ENCODE assay signal across 24 cellular contexts in genomic region chr21:17690078-17690494, GRCh38.
DNase-seq lines count a peak whose midpoint lies in the region; ATAC-seq, FAIRE-seq and TF ChIP-seq lines count a peak whose summit lies in the region.
"Had no signal": no experiment of that assay in that cellular context is flagged by ENCODE, and none has a peak within 500 bp of the region (broad histone marks: within the 10 kb centered on the region; RNA-seq: fewer than 3 reads in every experiment).

No MANE protein-coding gene starts in this region.

- H3K4me3 Mint-ChIP-seq in activated naive CD4-positive, alpha-beta T cell treated with anti-CD3 and anti-CD28 coated beads for 36 hours, result no peak overlapping the region
- no peak overlapping the region for H3K4me3 Mint-ChIP-seq in activated T-cell treated with anti-CD3 and anti-CD28 coated beads, Interleukin-2, amount 50 U/mL, for 72 hours
- H3K4me3 Mint-ChIP-seq: activated CD4-positive, alpha-beta T cell treated with anti-CD3 and anti-CD28 coated beads, Interleukin-2, amount 10 ng/mL, durations not matched to agents 7 days and 5 days; H9 had no signal

- H3K27me3 Mint-ChIP-seq in activated naive CD4-positive, alpha-beta T cell treated with anti-CD3 and anti-CD28 coated beads for 36 hours (ENCODE audit: low read depth), result peaks cover 2% of the 10 kb centered on the region
- H3K27me3 Mint-ChIP-seq in activated T-cell treated with anti-CD3 and anti-CD28 coated beads, Interleukin-2, amount 50 U/mL, for 72 hours (ENCODE audit: low read depth), result no peaks in the 10 kb centered on the region
- H3K27me3 Mint-ChIP-seq: activated CD4-positive, alpha-beta T cell treated with anti-CD3 and anti-CD28 coated beads, Interleukin-2, amount 10 ng/mL, durations not matched to agents 7 days and 5 days had no signal

- no peaks in the 10 kb centered on the region for H3K36me3 ChIP-seq in bronchial epithelial cell (ENCODE audit: control insufficient read depth, insufficient read depth, low read length)
- H3K36me3 ChIP-seq: BE2C, upper lobe of left lung had no signal

- H3K9me3 Mint-ChIP-seq in activated naive CD4-positive, alpha-beta T cell treated with anti-CD3 and anti-CD28 coated beads, Interleukin-2, amount 50 U/mL, for 72 hours, result peaks cover 0 to 14% of the 10 kb centered on the region in 2 donors
- peaks cover 13% of the 10 kb centered on the region for H3K9me3 Mint-ChIP-seq in activated naive CD4-positive, alpha-beta T cell treated with anti-CD3 and anti-CD28 coated beads for 36 hours
- peaks cover 5 to 9% of the 10 kb centered on the region in 2 donors for H3K9me3 Mint-ChIP-seq in activated T-cell treated with anti-CD3 and anti-CD28 coated beads, Interleukin-2, amount 50 U/mL, for 72 hours

- FAIRE-seq in bronchial epithelial cell (lab: Jason Lieb, UNC), result no peak
- FAIRE-seq: A549, small intestine had no signal

- H3K27ac Mint-ChIP-seq in activated naive CD4-positive, alpha-beta T cell treated with anti-CD3 and anti-CD28 coated beads, Interleukin-2, amount 50 U/mL, for 72 hours, result peak overlapping the region; percentile 39 to 43
- no peak overlapping the region for H3K27ac Mint-ChIP-seq in activated naive CD4-positive, alpha-beta T cell treated with anti-CD3 and anti-CD28 coated beads for 36 hours
- no peak overlapping the region for H3K27ac Mint-ChIP-seq in activated T-cell treated with anti-CD3 and anti-CD28 coated beads, Interleukin-2, amount 50 U/mL, for 72 hours
- H3K27ac Mint-ChIP-seq: activated CD4-positive, alpha-beta T cell treated with anti-CD3 and anti-CD28 coated beads, Interleukin-2, amount 10 ng/mL, durations not matched to agents 7 days and 5 days had no signal

- TF ChIP-seq CTCF in bronchial epithelial cell (IDR thresholded peaks at IDR 0.05; ENCODE audit: insufficient read depth, low read length, severe bottlenecking), result no peak

- peaks cover 32% of the 10 kb centered on the region for H3K4me1 Mint-ChIP-seq in activated naive CD4-positive, alpha-beta T cell treated with anti-CD3 and anti-CD28 coated beads for 36 hours (ENCODE audit: low read depth)
- H3K4me1 Mint-ChIP-seq in activated T-cell treated with anti-CD3 and anti-CD28 coated beads, Interleukin-2, amount 50 U/mL, for 72 hours (ENCODE audit: low read depth), result peaks cover 8% of the 10 kb centered on the region

- no peak overlapping the region for H3K4me3 ChIP-seq in bronchial epithelial cell (ENCODE audit: low read depth, low read length)
- H3K4me3 ChIP-seq: A549, upper lobe of left lung had no signal

- H3K36me3 Mint-ChIP-seq in activated naive CD4-positive, alpha-beta T cell treated with anti-CD3 and anti-CD28 coated beads, Interleukin-2, amount 50 U/mL, for 72 hours, result peaks cover 6 to 9% of the 10 kb centered on the region in 2 donors
- H3K36me3 Mint-ChIP-seq in activated naive CD4-positive, alpha-beta T cell treated with anti-CD3 and anti-CD28 coated beads for 36 hours (ENCODE audit: low read depth), result peaks cover 2% of the 10 kb centered on the region
- peaks cover 0 to 6% of the 10 kb centered on the region in 2 donors for H3K36me3 Mint-ChIP-seq in activated T-cell treated with anti-CD3 and anti-CD28 coated beads, Interleukin-2, amount 50 U/mL, for 72 hours (ENCODE audit: insufficient read depth in 2 of 2)

- no peak for DNase-seq in activated naive CD4-positive, alpha-beta T cell treated with anti-CD3 and anti-CD28 coated beads, Interleukin-2, amount 50 U/mL, for 72 hours (ENCODE audit: low spot score in 2 of 2)
- DNase-seq in activated naive CD4-positive, alpha-beta T cell treated with anti-CD3 and anti-CD28 coated beads for 36 hours, result no peak
- peak; percentile 70 for DNase-seq in bronchial epithelial cell (ENCODE audit: low read depth)
- peak; percentile 2 for DNase-seq in kidney tubule cell (ENCODE audit: low spot score)
- no peak for DNase-seq in activated T-cell treated with anti-CD3 and anti-CD28 coated beads for 4 hours
- DNase-seq in dedifferentiated amniotic fluid mesenchymal stem cell (ENCODE audit: extremely low spot score), result no peak
- DNase-seq in activated CD4-positive, alpha-beta T cell treated with anti-CD3 and anti-CD28 coated beads, Interleukin-2, amount 50 U/mL, for 48 hours, result no peak
- no peak for DNase-seq in activated T-cell treated with anti-CD3 and anti-CD28 coated beads, Interleukin-2, amount 50 U/mL, for 72 hours
- DNase-seq: activated CD4-positive, alpha-beta T cell treated with anti-CD3 and anti-CD28 coated beads, Interleukin-2, amount 10 ng/mL, durations not matched to agents 7 days and 5 days; BE2C; cerebellar nuclear complex; EL; H9; left ventricle myocardium superior; NCI-H1092 treated with DMSO at 0.1 percent for 48 hours; NCI-H2081 treated with DMSO at 0.1 percent for 48 hours; NCI-H510A treated with DMSO at 0.1 percent for 48 hours; Right ventricle myocardium superior; small intestine; stimulated activated CD4-positive, alpha-beta T cell treated with anti-CD3 and anti-CD28 coated beads, Interleukin-2, amount 100 ng/mL, for 48 hours; stimulated activated naive CD8-positive, alpha-beta T cell treated with anti-CD3 and anti-CD28 coated beads, Interleukin-15, Interleukin-2, amounts not matched to agents 100 U/mL and 50 U/mL, for 24 hours; T-helper 1 cell; upper lobe of left lung had no signal

- intact Hi-C loops in activated naive CD4-positive, alpha-beta T cell treated with anti-CD3 and anti-CD28 coated beads for 36 hours (cut with micrococcal nuclease), result no loop called here

- ATAC-seq in activated naive CD4-positive, alpha-beta T cell treated with anti-CD3 and anti-CD28 coated beads, Interleukin-2, amount 50 U/mL, for 72 hours, result no peak
- ATAC-seq in activated T-cell treated with anti-CD3 and anti-CD28 coated beads, Interleukin-2, amount 50 U/mL, for 72 hours (replicated peaks in 1 of 2), result no peak
- ATAC-seq: left ventricle myocardium superior; stimulated activated naive CD8-positive, alpha-beta T cell treated with anti-CD3 and anti-CD28 coated beads, Interleukin-15, Interleukin-2, amounts not matched to agents 100 U/mL and 50 U/mL, for 24 hours had no signal

- H3K27me3 ChIP-seq in bronchial epithelial cell (ENCODE audit: control insufficient read depth, insufficient read depth, low read length), result no peaks in the 10 kb centered on the region
- H3K27me3 ChIP-seq: BE2C, upper lobe of left lung had no signal

- CTCF ChIA-PET in activated naive CD4-positive, alpha-beta T cell treated with anti-CD3 and anti-CD28 coated beads for 36 hours (lab: Charles Lee), result interaction anchor here (0.6 to 3.4 kb wide), 6 partner anchors 8 to 247 kb away, joined by 3 to 28 read pairs (median 6); no protein-coding TSS in a partner anchor

Comparison
In these comparisons a context has a peak if more than half of its experiments do, and no peak if none do; other contexts are left out.
1. H3K27ac Mint-ChIP-seq: peak in activated naive CD4-positive, alpha-beta T cell treated with anti-CD3 and anti-CD28 coated beads, Interleukin-2, amount 50 U/mL, for 72 hours (2 of 2); none in activated naive CD4-positive, alpha-beta T cell treated with anti-CD3 and anti-CD28 coated beads for 36 hours (single experiment) and activated T-cell treated with anti-CD3 and anti-CD28 coated beads, Interleukin-2, amount 50 U/mL, for 72 hours (single experiment).
2. DNase-seq: peak in bronchial epithelial cell (single experiment) and kidney tubule cell (single experiment); none in activated naive CD4-positive, alpha-beta T cell treated with anti-CD3 and anti-CD28 coated beads, Interleukin-2, amount 50 U/mL, for 72 hours (0 of 2), activated naive CD4-positive, alpha-beta T cell treated with anti-CD3 and anti-CD28 coated beads for 36 hours (single experiment), activated T-cell treated with anti-CD3 and anti-CD28 coated beads for 4 hours (single experiment), dedifferentiated amniotic fluid mesenchymal stem cell (single experiment), activated CD4-positive, alpha-beta T cell treated with anti-CD3 and anti-CD28 coated beads, Interleukin-2, amount 50 U/mL, for 48 hours (0 of 2) and activated T-cell treated with anti-CD3 and anti-CD28 coated beads, Interleukin-2, amount 50 U/mL, for 72 hours (0 of 2).